Comparison of ENCODE assay signal across 8 cellular contexts in genomic region chr3:48301020-48301813, GRCh38. TPM values are rescaled to one million over a fixed set of nuclear protein-coding genes. Genes with fewer than 3 reads are reported as not detected.
DNase-seq lines count a peak whose midpoint lies in the region; ATAC-seq and TF ChIP-seq lines count a peak whose summit lies in the region.

Gene NME6, minus strand, starts transcription at chr3:48301367.

- no peaks in the 10 kb centered on the region for H3K9me2 ChIP-seq in OCI-LY1 (ENCODE audit: low read depth, low read length)

- H3K9me3 ChIP-seq in OCI-LY1 (ENCODE audit: low read length): no peaks in the 10 kb centered on the region

- in situ Hi-C loops in endometrial microvascular endothelial cells (cut with HindIII; ENCODE audit: inconsistent ontology term, low pct_unique_long_range_greater_than_20kb, low sequenced_read_pairs): no loop called here

- H4K20me1 ChIP-seq in OCI-LY1 (ENCODE audit: insufficient read depth, low read length): no peaks in the 10 kb centered on the region

- no peaks in the 10 kb centered on the region for H3K79me2 ChIP-seq in OCI-LY1 (ENCODE audit: insufficient read depth, low read length)

- H3K4me3 Mint-ChIP-seq in mesothelial cell of epicardium: peak within 1 kb of the TSS; percentile 87

- no peaks in the 10 kb centered on the region for H3F3A ChIP-seq in OCI-LY1 (ENCODE audit: insufficient read depth, low read length)

- H2AFZ ChIP-seq in OCI-LY1 (ENCODE audit: low read length): no peak within 1 kb of the TSS

- no peaks in the 10 kb centered on the region for H3K27me3 ChIP-seq in OCI-LY1 (ENCODE audit: insufficient read depth, low read length)

- H3K27me3 Mint-ChIP-seq in mesothelial cell of epicardium (ENCODE audit: low read depth): peaks cover 8% of the 10 kb centered on the region

- peaks cover 30% of the 10 kb centered on the region for H3K36me3 Mint-ChIP-seq in mesothelial cell of epicardium

- no peak for TF ChIP-seq CTCF in OCI-LY1 (IDR thresholded peaks at IDR 0.05; ENCODE audit: low read length)
- TF ChIP-seq CTCF in mesothelial cell of epicardium (IDR thresholded peaks at IDR 0.05; ENCODE audit: unreplicated experiment): no peak

- DNase-seq in COLO668 (lab: John Stamatoyannopoulos, UW; ENCODE audit: unreplicated experiment) (peak; percentile 90), HuH-7 (ENCODE audit: low spot score) (peak; percentile 91), mesothelial cell of epicardium (ENCODE audit: low spot score in 2 of 2, unreplicated experiment in 2 of 2) (peak; percentile 72 to 84)
- DNase-seq in activated CD8-positive, alpha-beta memory T cell treated with anti-CD3 and anti-CD28 coated beads, Interleukin-2, amount 50 U/mL, for 4 hours: peak; percentile 90
- peak; percentile 81 to 82 for DNase-seq in stimulated activated CD8-positive, alpha-beta memory T cell treated with anti-CD3 and anti-CD28 coated beads, Interleukin-15, amount 100 ng/mL, for 4 hours (ENCODE audit: low read depth in 2 of 2)

- H3K4me2 ChIP-seq in OCI-LY1 (ENCODE audit: low read length): peak within 1 kb of the TSS; percentile 92

- ATAC-seq in GM21423 (IDR thresholded peaks at IDR 0.05; ENCODE audit: unreplicated experiment): peak; percentile 76

- peaks cover 32% of the 10 kb centered on the region for H3K4me1 ChIP-seq in OCI-LY1 (ENCODE audit: insufficient read depth, low read length, severe bottlenecking)

- peak within 1 kb of the TSS; percentile 55 for H3K27ac ChIP-seq in OCI-LY1 (ENCODE audit: low read depth, low read length, poor library complexity, severe bottlenecking)

- H3K9ac ChIP-seq in OCI-LY1 (ENCODE audit: low read length): peak within 1 kb of the TSS; percentile 88

- peak within 1 kb of the TSS; percentile 75 for H3K4me3 ChIP-seq in OCI-LY1 (ENCODE audit: low read depth, low read length, poor library complexity, severe bottlenecking)

- peak within 1 kb of the TSS; percentile 96 for H3K27ac Mint-ChIP-seq in mesothelial cell of epicardium

- peaks cover 24% of the 10 kb centered on the region for H3K36me3 ChIP-seq in OCI-LY1 (ENCODE audit: insufficient read depth, low read length)

- peaks cover 16% of the 10 kb centered on the region for H3K4me1 Mint-ChIP-seq in mesothelial cell of epicardium

- H3K9me3 Mint-ChIP-seq in mesothelial cell of epicardium: peaks cover 29% of the 10 kb centered on the region

RNA-seq across cellular contexts. Expression of gene NME6, which starts in this region (rescaled TPM):
- total RNA-seq in endometrial microvascular endothelial cells (ENCODE audit: inconsistent ontology term) (37.5 TPM), mesothelial cell of epicardium (27.2 to 28.6 TPM (median 27.8 TPM) in 3 replicates)

Comparison
In these comparisons a context has a peak if more than half of its experiments do, and no peak if none do; other contexts are left out.
1. Peak in every context shown above with its lines: DNase-seq, ATAC-seq, H3K4me3 ChIP-seq and H3K27ac ChIP-seq.